1 cellular context compared by ENCODE assay signal in the genomic region with DNA sequence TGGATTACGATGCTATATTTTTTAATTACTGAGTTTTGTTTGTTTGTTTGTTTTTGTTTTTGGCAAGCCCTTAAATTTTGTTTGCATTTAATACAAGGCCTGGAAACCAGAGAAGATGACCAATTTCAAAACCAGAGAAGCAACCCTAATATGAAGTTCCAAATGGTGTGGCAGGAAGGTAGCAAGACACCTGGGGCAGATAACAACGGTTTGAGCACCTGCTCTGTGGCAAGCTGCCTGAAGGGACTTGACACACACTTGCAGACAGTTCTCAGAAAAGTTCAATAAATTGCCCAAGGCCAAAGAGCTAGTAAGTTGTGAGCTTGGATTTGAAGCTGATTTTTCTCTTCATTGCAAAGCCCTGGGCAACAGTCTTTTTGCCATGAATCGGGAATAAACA.
TF ChIP-seq lines count a peak whose summit lies in the region.

No MANE protein-coding gene starts in this region.

TF ChIP-seq in HCT116, 20 proteins besides CTCF, POLR2A, EP300 and RAD21:
- TF ChIP-seq CBX3 (IDR thresholded peaks at IDR 0.05; ENCODE audit: low read depth), result no peak
